In the genomic region with DNA sequence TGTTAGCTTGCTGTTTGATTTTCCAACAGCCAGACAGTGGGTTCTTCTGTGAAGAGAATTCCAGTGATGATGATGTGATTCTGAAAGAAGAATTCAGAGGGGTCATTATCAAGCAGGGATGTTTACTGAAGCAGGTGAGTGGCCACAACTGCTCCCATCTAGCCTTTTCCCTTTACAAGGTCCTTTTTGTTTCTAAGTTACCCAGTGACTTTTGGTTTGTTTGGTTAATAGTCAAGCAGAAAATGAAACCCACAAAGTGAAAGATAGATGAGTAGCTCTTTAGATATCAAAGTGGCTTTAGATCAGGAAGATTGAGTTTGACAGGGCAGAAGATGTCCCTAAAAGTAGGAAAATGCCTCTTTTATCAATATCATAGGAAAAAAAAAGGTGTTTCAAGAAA, we compare ENCODE assay signal across 12 cellular contexts. TPM values are rescaled to one million over a fixed set of nuclear protein-coding genes. Genes with fewer than 3 reads are reported as not detected.
A peak's percentile ranks its signal among the peaks of the same experiment; 100 is the strongest.
DNase-seq lines count a peak whose midpoint lies in the region; ATAC-seq and TF ChIP-seq lines count a peak whose summit lies in the region.
"Had no signal": no experiment of that assay in that cellular context is flagged by ENCODE, and none has a peak within 500 bp of the region (broad histone marks: within the 10 kb centered on the region; RNA-seq: fewer than 3 reads in every experiment).

No MANE protein-coding gene starts in this region.

- peaks cover 51% of the 10 kb centered on the region for H3K4me1 ChIP-seq in KMS-11 (ENCODE audit: low read depth, poor library complexity, severe bottlenecking)
- H3K4me1 ChIP-seq in mucosa of rectum (ENCODE audit: control insufficient read depth in 2 of 2, insufficient read depth in 2 of 2, low read length in 2 of 2), result peaks cover 0 to 3% of the 10 kb centered on the region in 2 donors
- peaks cover 0 to 18% (median 7%) of the 10 kb centered on the region in 4 donors for H3K4me1 ChIP-seq in tibial nerve

- in situ Hi-C loops in GM13976 (cut with MboI; ENCODE audit: low sequenced_read_pairs, unreplicated experiment), result no loop called here

- H3K4me3 ChIP-seq in KMS-11 (IDR thresholded peaks at IDR 0.05; ENCODE audit: insufficient read depth, low read depth, low read length) (peak overlapping the region; percentile 64), mucosa of rectum (ENCODE audit: low read length in 2 of 2) (no peak overlapping the region), tibial nerve (no peak overlapping the region)
- H3K4me3 ChIP-seq: vagina had no signal

- TF ChIP-seq EP300 in tibial nerve (IDR thresholded peaks at IDR 0.05), result no peak

- H3K9me3 ChIP-seq in mucosa of rectum (ENCODE audit: control insufficient read depth in 2 of 2, low read length in 2 of 2) (no peaks in the 10 kb centered on the region), tibial nerve (no peaks in the 10 kb centered on the region)
- H3K9me3 ChIP-seq: vagina had no signal

- H3K27me3 ChIP-seq in KMS-11 (ENCODE audit: insufficient read depth, low read depth), result no peaks in the 10 kb centered on the region
- no peaks in the 10 kb centered on the region for H3K27me3 ChIP-seq in mucosa of rectum (ENCODE audit: control insufficient read depth in 2 of 2, insufficient read depth in 2 of 2, low read length in 2 of 2)
- no peaks in the 10 kb centered on the region for H3K27me3 ChIP-seq in tibial nerve
- H3K27me3 ChIP-seq: vagina had no signal

- H3K36me3 ChIP-seq in KMS-11 (ENCODE audit: insufficient read depth) (no peaks in the 10 kb centered on the region), mucosa of rectum (ENCODE audit: control insufficient read depth in 2 of 2, insufficient read depth in 2 of 2, low read length in 2 of 2) (no peaks in the 10 kb centered on the region), tibial nerve (no peaks in the 10 kb centered on the region)
- H3K36me3 ChIP-seq: vagina had no signal

- intact Hi-C loops in posterior vena cava (cut with DNase I), result no loop called here

- H3K4me2 ChIP-seq in KMS-11, result peak overlapping the region; percentile 69

- H3K27ac ChIP-seq in KMS-11, result peak overlapping the region; percentile 75
- peak overlapping the region; percentile 25 to 33 for H3K27ac ChIP-seq in mucosa of rectum (ENCODE audit: low read depth in 2 of 2, low read length in 2 of 2)
- H3K27ac ChIP-seq in tibial nerve, result peak overlapping the region in 1 of 4 donors; percentile 6

- peak overlapping the region; percentile 59 for H2AFZ ChIP-seq in KMS-11 (ENCODE audit: low read depth)

- peak; percentile 37 for ATAC-seq in GM21390 (IDR thresholded peaks at IDR 0.05; ENCODE audit: unreplicated experiment)
- ATAC-seq: left cardiac atrium had no signal

- no peak for TF ChIP-seq POLR2A in tibial nerve (IDR thresholded peaks at IDR 0.05)

- TF ChIP-seq CTCF in GM13976 (IDR thresholded peaks at IDR 0.05; ENCODE audit: borderline replicate concordance, control extremely low read depth, extremely low read depth, insufficient read depth, missing control alignments) (no peak), KMS-11 (conservative IDR thresholded peaks at IDR 0.05; ENCODE audit: low read depth, low read length) (no peak), tibial nerve (IDR thresholded peaks at IDR 0.05) (no peak)

- no peaks in the 10 kb centered on the region for H4K20me1 ChIP-seq in KMS-11 (ENCODE audit: insufficient read depth)

- no peaks in the 10 kb centered on the region for H3K79me2 ChIP-seq in KMS-11 (ENCODE audit: insufficient read depth, low read depth)

- H3K9ac ChIP-seq in KMS-11, result peak overlapping the region; percentile 39
- no peak overlapping the region for H3K9ac ChIP-seq in mucosa of rectum (ENCODE audit: low read depth in 1 of 2, low read length in 2 of 2)

- DNase-seq in GM13976 (ENCODE audit: low spot score) (peak; percentile 21), islet precursor cell (no peak), tibial nerve (ENCODE audit: low spot score in 2 of 2) (no peak), posterior vena cava (ENCODE audit: low spot score) (no peak)
- no peak for DNase-seq in stimulated activated CD4-positive, alpha-beta T cell treated with anti-CD3 and anti-CD28 coated beads, Interleukin-4, amount 100 ng/mL, for 4 hours
- DNase-seq: DMS53, left cardiac atrium, NCI-H187 had no signal

RNA-seq across cellular contexts. Expression of a gene that starts 23.3 kb away (rescaled TPM):
- total RNA-seq in tibial nerve, result 1 to 10 TPM; 7.8 to 9.8 (median 9.1) TPM
- 10 to 100 TPM; 10.8 to 22.7 TPM for total RNA-seq in posterior vena cava
